Comparison of ENCODE assay signal across 11 cellular contexts in genomic region chrX:4710618-4711433, GRCh38.
DNase-seq lines count a peak whose midpoint lies in the region; ATAC-seq, FAIRE-seq and TF ChIP-seq lines count a peak whose summit lies in the region.
"Had no signal": no experiment of that assay in that cellular context is flagged by ENCODE, and none has a peak within 500 bp of the region (broad histone marks: within the 10 kb centered on the region; RNA-seq: fewer than 3 reads in every experiment).

No MANE protein-coding gene starts in this region.

- H3K9me3 ChIP-seq in A549 (no peaks in the 10 kb centered on the region), ascending aorta (no peaks in the 10 kb centered on the region)
- H3K9me3 ChIP-seq: SK-N-SH had no signal

- ATAC-seq in A549 = no peak
- peak; percentile 65 for ATAC-seq in GM19463 (IDR thresholded peaks at IDR 0.05; ENCODE audit: unreplicated experiment)
- ATAC-seq in HG03521 (IDR thresholded peaks at IDR 0.05; ENCODE audit: unreplicated experiment) = no peak
- no peak for ATAC-seq in HG03196 (IDR thresholded peaks at IDR 0.05; ENCODE audit: unreplicated experiment)

- FAIRE-seq in A549 (lab: Jason Lieb, UNC) = no peak
- FAIRE-seq: islet of Langerhans had no signal

- H3K27ac ChIP-seq in A549 = peak overlapping the region in 1 of 2 experiments; percentile 47; a peak in 4 of 6 replicates
- H3K27ac ChIP-seq in ascending aorta = no peak overlapping the region

- peaks cover 19% of the 10 kb centered on the region for H3K4me1 Mint-ChIP-seq in brain

- no peaks in the 10 kb centered on the region for H3K27me3 ChIP-seq in ascending aorta

- no peak for TF ChIP-seq POLR2A in A549 (IDR thresholded peaks at IDR 0.05; ENCODE audit: low read length)

- no peak overlapping the region for H3K4me3 Mint-ChIP-seq in brain

- peak overlapping the region in 4 of 5 experiments; percentile 1 to 92 (median 66) for H3K27ac Mint-ChIP-seq in brain

- no peak for TF ChIP-seq EP300 in A549 (IDR thresholded peaks at IDR 0.05)

- no peaks in the 10 kb centered on the region for H3K27me3 Mint-ChIP-seq in brain

- peaks cover 0 to 10% (median 4%) of the 10 kb centered on the region in 5 experiments for H3K9me3 Mint-ChIP-seq in brain

- intact Hi-C loops in ascending aorta (cut with DNase I) = no loop called here

- POLR2A ChIA-PET in A549 (lab: Yijun Ruan, JAX) = no interaction called here

- no peak overlapping the region for H3K4me3 ChIP-seq in A549
- no peak overlapping the region for H3K4me3 ChIP-seq in ascending aorta

- DNase-seq in A549 (ENCODE audit: low read depth in 1 of 2, low spot score in 1 of 2) (peak in 1 of 2 experiments; percentile 56), MV-4-11 (lab: John Stamatoyannopoulos, UW) (peak; percentile 40), ascending aorta (ENCODE audit: low spot score in 2 of 2) (no peak), AG08396 (ENCODE audit: low spot score) (no peak)
- DNase-seq: aorta, SK-N-SH had no signal

- TF ChIP-seq CTCF in A549 (IDR thresholded peaks at IDR 0.05) (no peak), brain (conservative IDR thresholded peaks at IDR 0.05) (no peak), ascending aorta (IDR thresholded peaks at IDR 0.05) (no peak)

- H3K36me3 Mint-ChIP-seq in brain = no peaks in the 10 kb centered on the region

- TF ChIP-seq RAD21 in A549 (conservative IDR thresholded peaks at IDR 0.05 in 1 of 2, IDR thresholded peaks at IDR 0.05 in 1 of 2) = no peak

- H3K36me3 ChIP-seq in ascending aorta = no peaks in the 10 kb centered on the region

- H3K4me2 ChIP-seq in A549 = no peak overlapping the region
- H3K4me2 ChIP-seq: SK-N-SH had no signal

- CTCF ChIA-PET in A549 (lab: Yijun Ruan, JAX) = no interaction called here

- no peaks in the 10 kb centered on the region for H3K4me1 ChIP-seq in A549
- no peaks in the 10 kb centered on the region for H3K4me1 ChIP-seq in ascending aorta

- 43% methylated on average over 10 of the region's 10 CpGs for WGBS in A549 (ENCODE audit: missing lambda C conversion rate)

TF ChIP-seq in A549, 52 proteins besides CTCF, POLR2A, EP300 and RAD21:
- TF ChIP-seq TFCP2L1 (CRISPR knock-in tag; IDR thresholded peaks at IDR 0.05) (no peak), ZSCAN20 (CRISPR knock-in tag; IDR thresholded peaks at IDR 0.05) (0 out of 2 replicates have a peak, but pooled peaks have one; percentile 52)
